ENCODE assay signal across 1 cellular context in the genomic region with DNA sequence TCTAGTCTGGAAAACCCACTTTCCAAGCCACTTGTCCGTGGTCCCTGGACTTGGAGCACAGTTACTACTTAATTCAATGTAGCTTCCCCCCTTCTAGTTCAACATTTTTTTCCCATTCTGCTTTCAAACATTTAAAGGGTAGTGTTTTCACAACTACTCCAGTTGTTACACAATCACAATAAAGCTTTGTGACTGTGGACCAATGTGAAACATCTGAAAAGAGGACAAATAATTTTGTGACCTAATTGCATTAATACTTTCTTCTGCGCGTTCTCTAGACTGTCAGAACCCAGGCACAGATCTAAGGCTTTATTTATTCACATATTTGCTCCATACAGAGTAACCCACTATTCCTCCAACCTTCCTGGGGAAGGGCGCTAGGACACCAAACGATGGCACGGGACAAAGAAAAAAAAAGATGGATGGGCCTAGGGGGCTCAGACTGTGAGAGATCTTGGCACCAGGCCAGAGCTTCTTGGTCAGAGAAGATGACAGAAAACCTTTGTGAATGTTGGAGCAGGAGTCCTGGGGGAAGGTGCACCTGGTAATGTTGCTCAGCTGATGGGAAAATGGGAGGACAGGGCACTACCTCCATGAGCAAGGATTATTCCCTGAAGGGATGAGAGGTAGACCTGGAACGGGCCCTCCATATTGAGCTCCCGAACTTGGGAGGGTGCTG.
TF ChIP-seq lines count a peak whose summit lies in the region.

No MANE protein-coding gene starts in this region.

TF ChIP-seq in HEK293T, 16 proteins besides CTCF, POLR2A, EP300 and RAD21 (continued from another document):
- TF ChIP-seq, protein P1, sequence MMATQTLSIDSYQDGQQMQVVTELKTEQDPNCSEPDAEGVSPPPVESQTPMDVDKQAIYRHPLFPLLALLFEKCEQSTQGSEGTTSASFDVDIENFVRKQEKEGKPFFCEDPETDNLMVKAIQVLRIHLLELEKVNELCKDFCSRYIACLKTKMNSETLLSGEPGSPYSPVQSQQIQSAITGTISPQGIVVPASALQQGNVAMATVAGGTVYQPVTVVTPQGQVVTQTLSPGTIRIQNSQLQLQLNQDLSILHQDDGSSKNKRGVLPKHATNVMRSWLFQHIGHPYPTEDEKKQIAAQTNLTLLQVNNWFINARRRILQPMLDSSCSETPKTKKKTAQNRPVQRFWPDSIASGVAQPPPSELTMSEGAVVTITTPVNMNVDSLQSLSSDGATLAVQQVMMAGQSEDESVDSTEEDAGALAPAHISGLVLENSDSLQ (IDR thresholded peaks at IDR 0.05): no peak
- no peak for TF ChIP-seq FOXM1 (IDR thresholded peaks at IDR 0.05; ENCODE audit: borderline replicate concordance)
- TF ChIP-seq L3MBTL2 (conservative IDR thresholded peaks at IDR 0.05): no peak
- TF ChIP-seq SUZ12 (IDR thresholded peaks at IDR 0.05): no peak
- no peak for TF ChIP-seq LEF1 (IDR thresholded peaks at IDR 0.05; ENCODE audit: borderline replicate concordance)
- TF ChIP-seq ZNF384 (IDR thresholded peaks at IDR 0.05): no peak
- TF ChIP-seq FOXA1 (IDR thresholded peaks at IDR 0.05): no peak
- TF ChIP-seq FOXK2 (IDR thresholded peaks at IDR 0.05): no peak
- no peak for TF ChIP-seq TARDBP (IDR thresholded peaks at IDR 0.05)
- no peak for TF ChIP-seq SP1 (IDR thresholded peaks at IDR 0.05)
- TF ChIP-seq HDGF (IDR thresholded peaks at IDR 0.05; ENCODE audit: borderline replicate concordance): no peak
